8 cellular contexts compared by ENCODE assay signal in the genomic region with DNA sequence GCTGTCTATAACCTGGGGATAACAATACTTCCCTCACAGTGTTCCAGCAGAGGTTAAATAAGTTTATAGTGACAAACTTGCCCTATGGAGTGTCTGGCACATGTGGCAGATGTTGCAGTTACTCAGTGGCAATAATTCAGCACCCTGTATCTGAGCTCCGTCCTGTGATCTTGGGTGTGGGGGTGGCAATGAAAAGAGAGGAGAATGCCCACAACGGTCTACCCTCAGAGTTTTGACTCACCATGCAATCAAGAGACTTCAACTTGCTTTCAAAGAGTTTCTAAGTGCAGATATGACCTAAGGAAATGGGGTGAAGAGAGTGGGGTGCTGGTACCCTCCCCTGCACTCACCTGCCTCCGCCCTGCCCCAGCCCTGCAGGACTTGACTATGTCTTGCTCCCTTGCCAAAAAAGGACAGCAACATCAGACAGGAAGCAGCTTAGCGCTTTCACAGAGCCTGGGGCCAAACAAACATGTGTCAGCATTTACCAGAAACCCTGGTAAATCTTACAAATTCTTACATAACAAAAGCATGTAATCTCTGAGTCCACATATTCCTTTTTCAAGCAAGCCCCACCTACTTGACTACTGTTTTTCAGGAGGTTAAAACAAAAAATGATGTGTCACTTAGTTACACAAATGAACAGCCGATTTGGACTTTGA.
DNase-seq lines count a peak whose midpoint lies in the region; ATAC-seq and TF ChIP-seq lines count a peak whose summit lies in the region.

No MANE protein-coding gene starts in this region.

- POLR2A ChIA-PET in MCF 10A (lab: Yijun Ruan, JAX), result interaction anchor here (0.6 to 9.1 kb wide), 21 partner anchors 13 to 1646 kb away, joined by 3 to 726 read pairs (median 4); partner anchors contain the start of genes CD46 and IRF6

- BruUV-seq in MCF 10A (replicated peaks; lab: Mats Ljungman, UMichigan), result TSS peak; percentile 75

- CTCF ChIA-PET in MCF 10A (lab: Yijun Ruan, JAX), result interaction anchor here (0.6 to 6.9 kb wide), 19 partner anchors 9 to 361 kb away, joined by 3 to 85 read pairs (median 11); no protein-coding TSS in a partner anchor

- ATAC-seq in stimulated activated naive CD8-positive, alpha-beta T cell treated with anti-CD3 and anti-CD28 coated beads, Interleukin-15, amount 100 ng/mL, for 72 hours, result peak; percentile 35
- no peak for ATAC-seq in stimulated activated naive CD8-positive, alpha-beta T cell treated with anti-CD3 and anti-CD28 coated beads, Interleukin-15, Interleukin-2, amounts not matched to agents 100 U/mL and 50 U/mL, for 24 hours

- no peak overlapping the region for H3K4me3 Mint-ChIP-seq in stimulated activated naive CD8-positive, alpha-beta T cell treated with anti-CD3 and anti-CD28 coated beads, Interleukin-15, amount 100 ng/mL, for 72 hours
- peak overlapping the region; percentile 29 for H3K4me3 Mint-ChIP-seq in MCF 10A (ENCODE audit: unreplicated experiment)

- no peak overlapping the region for H3K27ac Mint-ChIP-seq in stimulated activated naive CD8-positive, alpha-beta T cell treated with anti-CD3 and anti-CD28 coated beads, Interleukin-15, amount 100 ng/mL, for 72 hours
- H3K27ac Mint-ChIP-seq in MCF 10A (ENCODE audit: low read depth, unreplicated experiment), result peak overlapping the region; percentile 79

- no peaks in the 10 kb centered on the region for H3K9me3 Mint-ChIP-seq in stimulated activated naive CD8-positive, alpha-beta T cell treated with anti-CD3 and anti-CD28 coated beads, Interleukin-15, amount 100 ng/mL, for 72 hours
- no peaks in the 10 kb centered on the region for H3K9me3 Mint-ChIP-seq in MCF 10A (ENCODE audit: unreplicated experiment)

- in situ Hi-C loops in GM13976 (cut with MboI; ENCODE audit: low sequenced_read_pairs, unreplicated experiment), result no loop called here

- no peak for DNase-seq in stimulated activated naive CD8-positive, alpha-beta T cell treated with anti-CD3 and anti-CD28 coated beads, Interleukin-15, amount 100 ng/mL, for 72 hours
- DNase-seq in stimulated activated naive CD8-positive, alpha-beta T cell treated with anti-CD3 and anti-CD28 coated beads, Interleukin-15, Interleukin-2, amounts not matched to agents 100 U/mL and 50 U/mL, for 24 hours, result no peak
- DNase-seq in MCF 10A (ENCODE audit: unreplicated experiment) (peak; percentile 100), kidney glomerular epithelial cell (lab: John Stamatoyannopoulos, UW) (peak; percentile 71), LoVo (ENCODE audit: low spot score) (no peak), NCI-H2171 treated with DMSO at 0.1 percent for 48 hours (lab: John Stamatoyannopoulos, UW) (no peak), GM13976 (ENCODE audit: low spot score) (no peak), occipital lobe (lab: John Stamatoyannopoulos, UW) (no peak)

- H3K4me1 Mint-ChIP-seq in stimulated activated naive CD8-positive, alpha-beta T cell treated with anti-CD3 and anti-CD28 coated beads, Interleukin-15, amount 100 ng/mL, for 72 hours, result no peaks in the 10 kb centered on the region
- peaks cover 28% of the 10 kb centered on the region for H3K4me1 Mint-ChIP-seq in MCF 10A (ENCODE audit: insufficient read depth, unreplicated experiment)

- no peaks in the 10 kb centered on the region for H3K36me3 Mint-ChIP-seq in MCF 10A (ENCODE audit: insufficient read depth, unreplicated experiment)

- no peak for TF ChIP-seq CTCF in MCF 10A (IDR thresholded peaks at IDR 0.05; ENCODE audit: unreplicated experiment)
- no peak for TF ChIP-seq CTCF in GM13976 (IDR thresholded peaks at IDR 0.05; ENCODE audit: borderline replicate concordance, control extremely low read depth, extremely low read depth, insufficient read depth, missing control alignments)

- peaks cover 22% of the 10 kb centered on the region for H3K27me3 Mint-ChIP-seq in stimulated activated naive CD8-positive, alpha-beta T cell treated with anti-CD3 and anti-CD28 coated beads, Interleukin-15, amount 100 ng/mL, for 72 hours
- H3K27me3 Mint-ChIP-seq in MCF 10A (ENCODE audit: insufficient read depth, unreplicated experiment), result no peaks in the 10 kb centered on the region

- intact Hi-C loops in MCF 10A (cut with micrococcal nuclease), result loop anchor here (1.0 kb wide), 4 partner anchors 9 to 37 kb away; no protein-coding TSS in a partner anchor

Comparison
In these comparisons a context has a peak if more than half of its experiments do, and no peak if none do; other contexts are left out.
1. DNase-seq: peak in MCF 10A (single experiment) and kidney glomerular epithelial cell (single experiment); none in stimulated activated naive CD8-positive, alpha-beta T cell treated with anti-CD3 and anti-CD28 coated beads, Interleukin-15, amount 100 ng/mL, for 72 hours (0 of 2), stimulated activated naive CD8-positive, alpha-beta T cell treated with anti-CD3 and anti-CD28 coated beads, Interleukin-15, Interleukin-2, amounts not matched to agents 100 U/mL and 50 U/mL, for 24 hours (single experiment), LoVo (single experiment), NCI-H2171 treated with DMSO at 0.1 percent for 48 hours (single experiment), GM13976 (single experiment) and occipital lobe (single experiment).